ENCODE assay signal across 10 cellular contexts in the genomic region with DNA sequence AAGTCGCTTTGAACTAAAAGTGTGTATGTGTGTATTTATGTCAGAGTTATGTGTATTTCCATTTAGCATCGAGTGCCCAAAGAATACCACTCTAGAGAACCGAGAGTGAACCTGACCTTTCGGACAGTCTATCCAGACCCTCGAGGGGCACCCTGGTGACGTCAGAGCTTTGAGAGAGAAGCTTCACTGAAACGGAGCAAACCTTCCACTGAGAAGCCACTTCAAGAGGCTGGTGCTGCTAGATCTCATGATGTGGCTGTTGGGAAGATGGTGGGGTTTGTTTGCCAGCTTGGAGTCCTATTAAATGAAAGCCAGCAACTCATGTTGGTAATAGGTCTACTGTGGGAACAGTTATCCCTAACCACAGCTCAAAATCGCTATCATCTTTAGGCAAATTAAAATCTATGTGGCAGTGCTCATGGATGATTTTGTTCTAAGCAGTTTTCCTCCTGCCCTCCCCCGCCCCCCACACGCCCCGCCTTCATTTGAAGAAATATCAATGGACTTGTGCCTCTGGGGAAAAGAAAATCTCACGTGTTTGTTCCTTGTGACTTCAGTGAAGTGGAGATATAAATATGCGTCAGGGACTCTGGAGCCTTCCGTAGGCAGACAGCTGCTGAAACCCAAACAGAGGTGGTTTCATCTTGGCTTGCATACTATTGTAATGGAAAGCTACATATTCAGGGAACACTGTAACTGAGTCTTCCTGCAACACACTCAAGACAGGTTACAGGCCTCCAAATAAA. TPM values are rescaled to one million over a fixed set of nuclear protein-coding genes. Genes with fewer than 3 reads are reported as not detected.
DNase-seq lines count a peak whose midpoint lies in the region; ATAC-seq and TF ChIP-seq lines count a peak whose summit lies in the region.
"Had no signal": no experiment of that assay in that cellular context is flagged by ENCODE, and none has a peak within 500 bp of the region (broad histone marks: within the 10 kb centered on the region; RNA-seq: fewer than 3 reads in every experiment).

No MANE protein-coding gene starts in this region.

- intact Hi-C loops in dorsolateral prefrontal cortex (cut with DNase I) (no loop called here), lower lobe of right lung (cut with DNase I) (no loop called here), tibial artery (cut with DNase I; ENCODE audit: low total_unique reads) (no loop called here)

- H3K27me3 ChIP-seq in dorsolateral prefrontal cortex (no peaks in the 10 kb centered on the region), lower lobe of right lung (ENCODE audit: low read depth) (no peaks in the 10 kb centered on the region), tibial artery (no peaks in the 10 kb centered on the region)

- no peak for TF ChIP-seq CTCF in dorsolateral prefrontal cortex (IDR thresholded peaks at IDR 0.05 in 54 of 56, conservative IDR thresholded peaks at IDR 0.05 in 2 of 56; ENCODE audit: low read depth in 1 of 56, partially characterized antibody in 56 of 56)
- TF ChIP-seq CTCF in lower lobe of right lung (IDR thresholded peaks at IDR 0.05): no peak
- no peak for TF ChIP-seq CTCF in tibial artery (IDR thresholded peaks at IDR 0.05)

- H3K4me1 ChIP-seq in lower lobe of right lung (peaks cover 40% of the 10 kb centered on the region), tibial artery (peaks cover 0 to 81% (median 60%) of the 10 kb centered on the region in 4 donors)

- no peak overlapping the region for H3K4me3 ChIP-seq in dorsolateral prefrontal cortex
- no peak overlapping the region for H3K4me3 ChIP-seq in lower lobe of right lung
- H3K4me3 ChIP-seq in tibial artery: no peak overlapping the region

- ATAC-seq in lower lobe of right lung: peak in 1 of 2 donors; percentile 11
- ATAC-seq in HG02885 (IDR thresholded peaks at IDR 0.05; ENCODE audit: poor library complexity, unreplicated experiment): no peak

- peak overlapping the region in 40 of 59 donors; percentile 1 to 95 (median 58) for H3K27ac ChIP-seq in dorsolateral prefrontal cortex
- peak overlapping the region; percentile 68 for H3K27ac ChIP-seq in lower lobe of right lung
- peak overlapping the region; percentile 90 to 95 for H3K27ac ChIP-seq in tibial artery
- H3K27ac ChIP-seq: VCaP had no signal

- peaks cover 48% of the 10 kb centered on the region for H3K36me3 ChIP-seq in lower lobe of right lung
- peaks cover 0 to 20% (median 0%) of the 10 kb centered on the region in 3 donors for H3K36me3 ChIP-seq in tibial artery

- DNase-seq in NCI-H2171 treated with DMSO at 0.1 percent for 48 hours (lab: John Stamatoyannopoulos, UW) (peak; percentile 92), dorsolateral prefrontal cortex (no peak), lower lobe of right lung (no peak), tibial artery (peak in 1 of 2 donors; percentile 84), DMS79 (lab: John Stamatoyannopoulos, UW) (no peak)
- DNase-seq in activated CD4-positive, alpha-beta T cell treated with anti-CD3 and anti-CD28 coated beads, Interleukin-2, amount 50 U/mL, for 1 hour: no peak
- DNase-seq: midbrain had no signal

- no peaks in the 10 kb centered on the region for H3K9me3 ChIP-seq in lower lobe of right lung
- no peaks in the 10 kb centered on the region for H3K9me3 ChIP-seq in tibial artery

RNA-seq across cellular contexts. Expression of gene C11orf96, which starts 22.4 kb away (rescaled TPM):
- total RNA-seq in dorsolateral prefrontal cortex (100 to 1,000 TPM in 6 of 120 experiments, 10 to 100 TPM in 112, 1 to 10 TPM in 2; 9.0 to 139 (median 26.8) TPM), lower lobe of right lung (83.5 TPM)
- total RNA-seq: OCI-LY7 had no signal

RNA-seq across cellular contexts. Expression of gene ALKBH3, which starts 39.4 kb away (rescaled TPM):
- total RNA-seq in dorsolateral prefrontal cortex (10 to 100 TPM; 16.3 to 51.9 (median 31.0) TPM), lower lobe of right lung (26.5 TPM)
- total RNA-seq: OCI-LY7 had no signal
